11 cellular contexts compared by ENCODE assay signal in genomic region chr2:75592028-75592427, GRCh38. TPM values are rescaled to one million over a fixed set of nuclear protein-coding genes. Genes with fewer than 3 reads are reported as not detected.
A peak's percentile ranks its signal among the peaks of the same experiment; 100 is the strongest.
DNase-seq lines count a peak whose midpoint lies in the region; ATAC-seq, FAIRE-seq and TF ChIP-seq lines count a peak whose summit lies in the region.
"Had no signal": no experiment of that assay in that cellular context is flagged by ENCODE, and none has a peak within 500 bp of the region (broad histone marks: within the 10 kb centered on the region; RNA-seq: fewer than 3 reads in every experiment).

No MANE protein-coding gene starts in this region.

- no peak overlapping the region; the same call in 1 of the 2 replicates for H3K9ac ChIP-seq in HepG2 (ENCODE audit: insufficient read depth, low read depth, low read length)
- H3K9ac ChIP-seq in fibroblast of lung (ENCODE audit: insufficient read depth, low read length), result no peak overlapping the region

- peak; percentile 41 for DNase-seq in HepG2 (ENCODE audit: low spot score)
- no peak for DNase-seq in right lobe of liver
- DNase-seq in NCI-H526 treated with DMSO at 0.1 percent for 48 hours (lab: John Stamatoyannopoulos, UW), result peak; percentile 91
- peak; percentile 26 to 87 for DNase-seq in fibroblast of lung (ENCODE audit: low read depth in 2 of 2)
- DNase-seq in upper lobe of right lung, result no peak
- no peak for DNase-seq in HK-2 (ENCODE audit: unreplicated experiment)
- DNase-seq in NCI-H1092 (lab: John Stamatoyannopoulos, UW), result no peak
- DNase-seq in progenitor cell of endocrine pancreas (ENCODE audit: low spot score, unreplicated experiment), result no peak
- DNase-seq: naive thymus-derived CD4-positive, alpha-beta T cell had no signal

- TF ChIP-seq POLR2A in HepG2 (IDR thresholded peaks at IDR 0.05; ENCODE audit: insufficient read depth in 1 of 2, low read depth in 2 of 2, low read length in 2 of 2) (no peak), right lobe of liver (IDR thresholded peaks at IDR 0.05) (no peak)

- H3K4me1 ChIP-seq in HepG2 (ENCODE audit: insufficient read depth, low read length), result peaks cover 25% of the 10 kb centered on the region
- no peaks in the 10 kb centered on the region for H3K4me1 ChIP-seq in right lobe of liver
- H3K4me1 ChIP-seq in fibroblast of lung (ENCODE audit: control insufficient read depth, extremely low read depth, insufficient read depth, low read length), result peaks cover 23% of the 10 kb centered on the region
- H3K4me1 ChIP-seq in upper lobe of right lung, result no peaks in the 10 kb centered on the region

- H3K4me2 ChIP-seq in HepG2 (ENCODE audit: low read depth, low read length) (no peak overlapping the region), fibroblast of lung (ENCODE audit: extremely low read depth, insufficient read depth, low read length) (no peak overlapping the region)

- no peak for FAIRE-seq in HepG2 (lab: Jason Lieb, UNC)

- H3K27me3 ChIP-seq in HepG2 (ENCODE audit: control insufficient read depth in 1 of 2, insufficient read depth in 2 of 2, low read length in 2 of 2) (no peaks in the 10 kb centered on the region; a peak in 1 of 5 replicates), right lobe of liver (no peaks in the 10 kb centered on the region), fibroblast of lung (ENCODE audit: control insufficient read depth, insufficient read depth, low read length) (no peaks in the 10 kb centered on the region), upper lobe of right lung (no peaks in the 10 kb centered on the region)

- H3K27ac ChIP-seq in HepG2 (ENCODE audit: extremely low read length, insufficient read depth, low read length) (no peak overlapping the region), right lobe of liver (no peak overlapping the region), fibroblast of lung (ENCODE audit: insufficient read depth, low read length) (no peak overlapping the region), upper lobe of right lung (no peak overlapping the region)
- H3K27ac ChIP-seq: thoracic aorta had no signal

- H3K4me3 ChIP-seq in HepG2 (replicated peaks in 1 of 3; ENCODE audit: insufficient read depth in 1 of 3, low read depth in 2 of 3, low read length in 3 of 3) (no peak overlapping the region), right lobe of liver (no peak overlapping the region), fibroblast of lung (replicated peaks in 1 of 4; ENCODE audit: control extremely low read depth in 1 of 4, insufficient read depth in 1 of 4, low read depth in 3 of 4, low read length in 4 of 4) (no peak overlapping the region), upper lobe of right lung (no peak overlapping the region)
- H3K4me3 ChIP-seq: thoracic aorta had no signal

- H4K20me1 ChIP-seq in HepG2 (ENCODE audit: insufficient read depth, low read length) (no peaks in the 10 kb centered on the region), fibroblast of lung (ENCODE audit: control insufficient read depth, extremely low read depth, insufficient read depth, low read length) (no peaks in the 10 kb centered on the region)

- H3K27me3 Mint-ChIP-seq in progenitor cell of endocrine pancreas, result no peaks in the 10 kb centered on the region

- 40% methylated on average over 4 of the region's 4 CpGs for WGBS in HepG2 (ENCODE audit: low lambda C conversion rate)
- 68% methylated on average over 4 of the region's 4 CpGs for WGBS in right lobe of liver (ENCODE audit: insufficient coverage, low coverage, low lambda C conversion rate, missing lambda C conversion rate)

- no peak overlapping the region for H3K27ac Mint-ChIP-seq in progenitor cell of endocrine pancreas
- H3K27ac Mint-ChIP-seq: CD14-positive monocyte; naive thymus-derived CD4-positive, alpha-beta T cell had no signal

- peaks cover 12% of the 10 kb centered on the region for H3K4me1 Mint-ChIP-seq in progenitor cell of endocrine pancreas (ENCODE audit: low read depth)
- H3K4me1 Mint-ChIP-seq: CD14-positive monocyte; naive thymus-derived CD4-positive, alpha-beta T cell had no signal

- no peaks in the 10 kb centered on the region for H3K36me3 Mint-ChIP-seq in progenitor cell of endocrine pancreas (ENCODE audit: insufficient read depth)
- H3K36me3 Mint-ChIP-seq: CD14-positive monocyte; naive thymus-derived CD4-positive, alpha-beta T cell had no signal

- POLR2A ChIA-PET in HepG2 (lab: Yijun Ruan, JAX), result no interaction called here

- TF ChIP-seq EP300 in HepG2 (IDR thresholded peaks at IDR 0.05; ENCODE audit: low read depth in 2 of 2, low read length in 2 of 2) (no peak), HepG2 (CRISPR knock-in tag; IDR thresholded peaks at IDR 0.05; ENCODE audit: borderline replicate concordance) (no peak)

- no peak for TF ChIP-seq RAD21 in HepG2 (CRISPR knock-in tag; IDR thresholded peaks at IDR 0.05)

- BruUV-seq in HepG2 (replicated peaks; lab: Mats Ljungman, UMichigan), result no TSS peak

- H3K79me2 ChIP-seq in HepG2 (ENCODE audit: insufficient read depth, low read length) (no peaks in the 10 kb centered on the region), fibroblast of lung (ENCODE audit: control insufficient read depth, insufficient read depth, low read length) (no peaks in the 10 kb centered on the region)

- no peaks in the 10 kb centered on the region for H3K9me3 ChIP-seq in HepG2 (ENCODE audit: low read length)
- H3K9me3 ChIP-seq in right lobe of liver, result no peaks in the 10 kb centered on the region
- H3K9me3 ChIP-seq in fibroblast of lung (ENCODE audit: control insufficient read depth, insufficient read depth, low read depth, low read length), result no peaks in the 10 kb centered on the region
- H3K9me3 ChIP-seq in upper lobe of right lung, result no peaks in the 10 kb centered on the region
- H3K9me3 ChIP-seq: thoracic aorta had no signal

- intact Hi-C loops in HepG2 (cut with micrococcal nuclease; ENCODE audit: unreplicated experiment), result no loop called here
- intact Hi-C loops in right lobe of liver (cut with DNase I), result no loop called here
- intact Hi-C loops in upper lobe of right lung (cut with DNase I), result no loop called here

- CTCF ChIA-PET in HepG2 (lab: Yijun Ruan, JAX; ENCODE audit: low intra/inter-chr PET ratio, low total read pairs), result no interaction called here

- H3K4me3 Mint-ChIP-seq in progenitor cell of endocrine pancreas (ENCODE audit: low read depth), result no peak overlapping the region
- H3K4me3 Mint-ChIP-seq: CD14-positive monocyte; naive thymus-derived CD4-positive, alpha-beta T cell had no signal

- H3K9me3 Mint-ChIP-seq in progenitor cell of endocrine pancreas (ENCODE audit: low read depth), result no peaks in the 10 kb centered on the region

- TF ChIP-seq CTCF in HepG2 (CRISPR knock-in tag; IDR thresholded peaks at IDR 0.05) (no peak), right lobe of liver (IDR thresholded peaks at IDR 0.05) (no peak), fibroblast of lung (conservative IDR thresholded peaks at IDR 0.05 in 1 of 2, IDR thresholded peaks at IDR 0.05 in 1 of 2; ENCODE audit: low read depth in 1 of 2, low read length in 2 of 2) (no peak), upper lobe of right lung (IDR thresholded peaks at IDR 0.05) (no peak), progenitor cell of endocrine pancreas (IDR thresholded peaks at IDR 0.05; ENCODE audit: unreplicated experiment) (no peak)

- no peak overlapping the region for H2AFZ ChIP-seq in HepG2 (ENCODE audit: low read length)
- no peak overlapping the region for H2AFZ ChIP-seq in fibroblast of lung (ENCODE audit: low read length)

- in situ Hi-C loops in HepG2 (cut with HindIII; ENCODE audit: extremely low pct_ligation_motif_present, low pct_unique_long_range_greater_than_20kb), result no loop called here

- no peak for ATAC-seq in HepG2
- ATAC-seq in right lobe of liver, result no peak
- ATAC-seq in upper lobe of right lung, result peak; percentile 55
- ATAC-seq: naive thymus-derived CD4-positive, alpha-beta T cell had no signal

- no peaks in the 10 kb centered on the region for H3K36me3 ChIP-seq in HepG2 (replicated peaks in 1 of 2; ENCODE audit: control insufficient read depth in 1 of 2, insufficient read depth in 2 of 2, low read length in 2 of 2)
- H3K36me3 ChIP-seq in right lobe of liver, result no peaks in the 10 kb centered on the region
- H3K36me3 ChIP-seq in fibroblast of lung (ENCODE audit: control insufficient read depth, insufficient read depth, low read length), result no peaks in the 10 kb centered on the region
- H3K36me3 ChIP-seq in upper lobe of right lung, result no peaks in the 10 kb centered on the region
- H3K36me3 ChIP-seq: thoracic aorta had no signal

RNA-seq across cellular contexts. Expression of gene EVA1A, which starts 31.3 kb away (rescaled TPM):
- total RNA-seq in HepG2 (2016; rRNA removed; fragmentation: Illumina TruSeq; extraction: Trizol) (55.9 and 57.8 TPM in 2 replicates), right lobe of liver (100 to 1,000 TPM in 2 of 6 experiments, 10 to 100 TPM in 4; 30.6 to 125 (median 74.5) TPM), fibroblast of lung (16.2 and 31.7 TPM in 2 replicates), upper lobe of right lung (41.9 TPM), progenitor cell of endocrine pancreas (10.9 and 11.5 TPM in 2 replicates)
- total RNA-seq in HepG2 (2016; cell fraction: cytosol; rRNA removed; fragmentation: Illumina TruSeq; extraction: Trizol; ENCODE audit: low read depth), result 25.1 and 29.0 TPM in 2 replicates
- total RNA-seq in HepG2 (2016; cell fraction: insoluble cytoplasmic fraction; rRNA removed; fragmentation: Illumina TruSeq; extraction: Trizol), result 52.7 and 57.5 TPM in 2 replicates
- 48.2 and 58.4 TPM in 2 replicates for total RNA-seq in HepG2 (2016; cell fraction: membrane; rRNA removed; fragmentation: Illumina TruSeq; extraction: Trizol)
- total RNA-seq in HepG2 (2016; cell fraction: nucleus; rRNA removed; fragmentation: Illumina TruSeq; extraction: Trizol), result 46.1 and 58.2 TPM in 2 replicates
- polyA plus RNA-seq in HepG2 (2011; rRNA removed) (57.5 and 65.4 TPM in 2 replicates), fibroblast of lung (10.0 and 22.8 TPM in 2 replicates)
- 53.6 and 68.8 TPM in 2 replicates for polyA plus RNA-seq in HepG2 (2011; cell fraction: cytosol; rRNA removed)
- 77.6 and 80.4 TPM in 2 replicates for polyA plus RNA-seq in HepG2 (2011; cell fraction: nucleus; rRNA removed)
- polyA plus RNA-seq in HepG2 (2012), result 44.8 and 48.8 TPM in 2 replicates
- polyA plus RNA-seq in HepG2 (2016; cell fraction: cytosol; fragmentation: Illumina TruSeq; extraction: Trizol; ENCODE audit: low read depth), result 23.6 and 36.8 TPM in 2 replicates
- polyA plus RNA-seq in HepG2 (2016; cell fraction: insoluble cytoplasmic fraction; fragmentation: Illumina TruSeq; extraction: Trizol; ENCODE audit: low read depth), result 46.2 and 49.2 TPM in 2 replicates
- polyA plus RNA-seq in HepG2 (2016; cell fraction: membrane; fragmentation: Illumina TruSeq; extraction: Trizol; ENCODE audit: low read depth), result 37.8 and 44.2 TPM in 2 replicates
- 60.9 and 62.0 TPM in 2 replicates for polyA plus RNA-seq in HepG2 (2016; cell fraction: nucleus; fragmentation: Illumina TruSeq; extraction: Trizol; ENCODE audit: insufficient read depth, low read depth)
- polyA minus RNA-seq in HepG2 (2011; rRNA and poly(A)+ RNA removed; ENCODE audit: low replicate concordance), result 186 TPM in 1 of 2 replicates, not detected in the other
- 51.4 TPM in 2 replicates for polyA minus RNA-seq in HepG2 (2011; cell fraction: cytosol; rRNA and poly(A)+ RNA removed)
- 70.1 and 71.3 TPM in 2 replicates for polyA minus RNA-seq in HepG2 (2011; cell fraction: nucleus; rRNA and poly(A)+ RNA removed)
- 26.6 and 45.3 TPM in 2 replicates for polyA plus RNA-seq in fibroblast of lung (2012)
- polyA minus RNA-seq in fibroblast of lung (ENCODE audit: low replicate concordance), result 54.7 and 80.7 TPM in 2 replicates
- polyA plus RNA-seq: CD14-positive monocyte had no signal

RNA-seq across cellular contexts. Expression of gene MRPL19, which starts 54.6 kb away (rescaled TPM):
- total RNA-seq in HepG2 (2016; rRNA removed; fragmentation: Illumina TruSeq; extraction: Trizol) (163 and 248 TPM in 2 replicates), right lobe of liver (10 to 100 TPM; 41.4 to 50.2 (median 44.0) TPM), fibroblast of lung (29.3 and 36.2 TPM in 2 replicates), upper lobe of right lung (41.0 TPM), progenitor cell of endocrine pancreas (68.1 and 73.1 TPM in 2 replicates)
- total RNA-seq in HepG2 (2016; cell fraction: cytosol; rRNA removed; fragmentation: Illumina TruSeq; extraction: Trizol; ENCODE audit: low read depth), result 60.1 and 62.4 TPM in 2 replicates
- 157 and 259 TPM in 2 replicates for total RNA-seq in HepG2 (2016; cell fraction: insoluble cytoplasmic fraction; rRNA removed; fragmentation: Illumina TruSeq; extraction: Trizol)
- total RNA-seq in HepG2 (2016; cell fraction: membrane; rRNA removed; fragmentation: Illumina TruSeq; extraction: Trizol), result 81.7 and 88.8 TPM in 2 replicates
- 77.4 and 86.6 TPM in 2 replicates for total RNA-seq in HepG2 (2016; cell fraction: nucleus; rRNA removed; fragmentation: Illumina TruSeq; extraction: Trizol)
- polyA plus RNA-seq in HepG2 (2011; rRNA removed) (27.7 and 43.2 TPM in 2 replicates), fibroblast of lung (39.3 and 48.0 TPM in 2 replicates)
- polyA plus RNA-seq in HepG2 (2011; cell fraction: cytosol; rRNA removed), result 22.2 and 26.1 TPM in 2 replicates
- 15.2 and 16.6 TPM in 2 replicates for polyA plus RNA-seq in HepG2 (2011; cell fraction: nucleus; rRNA removed)
- 37.9 and 66.8 TPM in 2 replicates for polyA plus RNA-seq in HepG2 (2012)
- 54.7 and 55.9 TPM in 2 replicates for polyA plus RNA-seq in HepG2 (2016; cell fraction: cytosol; fragmentation: Illumina TruSeq; extraction: Trizol; ENCODE audit: low read depth)
- 233 and 251 TPM in 2 replicates for polyA plus RNA-seq in HepG2 (2016; cell fraction: insoluble cytoplasmic fraction; fragmentation: Illumina TruSeq; extraction: Trizol; ENCODE audit: low read depth)
- 56.1 and 61.5 TPM in 2 replicates for polyA plus RNA-seq in HepG2 (2016; cell fraction: membrane; fragmentation: Illumina TruSeq; extraction: Trizol; ENCODE audit: low read depth)
- polyA plus RNA-seq in HepG2 (2016; cell fraction: nucleus; fragmentation: Illumina TruSeq; extraction: Trizol; ENCODE audit: insufficient read depth, low read depth), result 72.7 and 74.8 TPM in 2 replicates
- polyA minus RNA-seq in HepG2 (2011; rRNA and poly(A)+ RNA removed; ENCODE audit: low replicate concordance), result 14.2 and 34.0 TPM in 2 replicates
- polyA minus RNA-seq in HepG2 (2011; cell fraction: cytosol; rRNA and poly(A)+ RNA removed), result 30.5 and 33.6 TPM in 2 replicates
- polyA minus RNA-seq in HepG2 (2011; cell fraction: nucleus; rRNA and poly(A)+ RNA removed), result 101 and 126 TPM in 2 replicates
- 28.7 and 34.2 TPM in 2 replicates for polyA plus RNA-seq in fibroblast of lung (2012)
- polyA minus RNA-seq in fibroblast of lung (ENCODE audit: low replicate concordance), result 1.8 and 6.0 TPM in 2 replicates

Comparison
In these comparisons a context has a peak if more than half of its experiments do, and no peak if none do; other contexts are left out.
1. DNase-seq: peak in HepG2 (single experiment), NCI-H526 treated with DMSO at 0.1 percent for 48 hours (single experiment) and fibroblast of lung (2 of 2); none in right lobe of liver (0 of 3), upper lobe of right lung (single experiment), HK-2 (single experiment), NCI-H1092 (single experiment) and progenitor cell of endocrine pancreas (single experiment).